Comparison of ENCODE assay signal across 17 cellular contexts in the genomic region with DNA sequence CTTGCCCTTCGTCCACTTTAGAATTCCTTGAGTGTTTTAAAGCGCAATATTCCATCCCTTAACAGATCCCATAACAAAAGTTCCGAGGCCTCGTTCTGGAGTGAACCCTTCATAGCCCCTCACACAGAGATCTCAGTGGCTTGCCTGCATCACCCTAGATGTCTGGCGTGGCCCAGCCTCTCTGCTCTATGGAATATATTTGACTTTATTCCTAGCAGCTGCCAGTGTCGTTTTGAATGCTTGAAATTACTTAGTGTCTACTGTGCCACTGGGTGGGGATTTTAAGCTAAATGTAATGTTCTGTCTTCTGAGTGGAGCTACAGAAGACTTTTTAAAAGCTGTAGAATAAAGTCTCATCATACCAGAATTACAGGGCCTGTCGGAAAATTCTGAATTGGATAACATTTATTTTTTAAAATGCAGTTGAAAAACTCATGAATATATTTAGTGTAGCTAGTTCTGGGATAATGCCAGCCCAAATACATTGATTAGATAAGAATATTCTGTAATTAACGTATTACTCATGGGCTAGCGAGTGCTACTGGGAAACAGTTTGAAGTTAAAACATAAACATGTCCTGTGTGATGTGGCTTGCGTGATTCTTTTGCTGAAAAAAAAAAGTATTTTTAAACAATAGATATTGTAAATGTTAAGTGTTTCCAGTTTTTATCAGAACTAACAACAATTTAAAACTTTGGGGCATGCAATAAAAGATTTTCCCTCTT.
DNase-seq lines count a peak whose midpoint lies in the region; ATAC-seq and TF ChIP-seq lines count a peak whose summit lies in the region.
"Had no signal": no experiment of that assay in that cellular context is flagged by ENCODE, and none has a peak within 500 bp of the region (broad histone marks: within the 10 kb centered on the region; RNA-seq: fewer than 3 reads in every experiment).

No MANE protein-coding gene starts in this region.

- POLR2A ChIA-PET in SK-N-SH (lab: Yijun Ruan, JAX): no interaction called here

- peak overlapping the region; percentile 39 for H3K27ac Mint-ChIP-seq in type B pancreatic cell
- H3K27ac Mint-ChIP-seq: T-helper 2 cell treated with Interferon-gamma antibody and Interleukin-4, amounts not matched to agents 5 μg/mL and 100 μg/mL, for 36 hours had no signal

- no peaks in the 10 kb centered on the region for H3K9me2 ChIP-seq in SK-N-SH

- H3F3A ChIP-seq in SK-N-SH (replicated peaks; ENCODE audit: insufficient read depth): no peaks in the 10 kb centered on the region

- H3K27ac ChIP-seq in SK-N-SH (ENCODE audit: low read depth in 2 of 2, low read length in 1 of 2): peak overlapping the region in 1 of 2 experiments; percentile 71; a peak in 2 of 4 replicates
- peak overlapping the region; percentile 28 for H3K27ac ChIP-seq in muscle layer of duodenum (ENCODE audit: low read length)

- no peak; a peak in 1 of 4 replicates for TF ChIP-seq EP300 in SK-N-SH (IDR thresholded peaks at IDR 0.05; ENCODE audit: borderline replicate concordance in 1 of 2, low read depth in 1 of 2, low read length in 1 of 2)

- DNase-seq in SK-N-SH (no peak), epithelial cell of proximal tubule (ENCODE audit: low read depth) (no peak), type B pancreatic cell (ENCODE audit: extremely low spot score, unreplicated experiment) (no peak), NCI-H82 treated with DMSO at 0.1 percent for 48 hours (lab: John Stamatoyannopoulos, UW; ENCODE audit: unreplicated experiment) (no peak), cerebellar cortex (ENCODE audit: low spot score) (no peak)
- no peak for DNase-seq in activated T-cell treated with anti-CD3 and anti-CD28 coated beads, Interleukin-2, amount 50 U/mL, for 1 hour
- DNase-seq: activated CD8-positive, alpha-beta memory T cell treated with anti-CD3 and anti-CD28 coated beads, Interleukin-2, amount 50 U/mL, for 48 hours; activated naive CD4-positive, alpha-beta T cell treated with Interleukin-2 at 50 U/mL for 16 hours; DMS79 treated with DMSO at 0.1 percent for 48 hours; NCI-H146; posterior cingulate gyrus; SHP77 treated with DMSO at 0.1 percent for 48 hours; substantia nigra had no signal

- H3K36me3 ChIP-seq in SK-N-SH (replicated peaks in 1 of 2; ENCODE audit: control insufficient read depth in 1 of 2, insufficient read depth in 2 of 2, low read length in 1 of 2) (peaks cover 2 to 20% of the 10 kb centered on the region in 2 experiments), muscle layer of duodenum (ENCODE audit: control insufficient read depth in 1 of 2, insufficient read depth in 2 of 2, low read length in 2 of 2) (no peaks in the 10 kb centered on the region)

- no peaks in the 10 kb centered on the region for H3K27me3 Mint-ChIP-seq in type B pancreatic cell

- H3K27me3 ChIP-seq in SK-N-SH (ENCODE audit: insufficient read depth): no peaks in the 10 kb centered on the region
- H3K27me3 ChIP-seq in muscle layer of duodenum (ENCODE audit: low read depth, low read length): no peaks in the 10 kb centered on the region

- no peak overlapping the region for H2AFZ ChIP-seq in SK-N-SH (ENCODE audit: low read depth)

- H3K9ac ChIP-seq in SK-N-SH: no peak overlapping the region

- TF ChIP-seq CTCF in SK-N-SH (IDR thresholded peaks at IDR 0.05) (no peak), epithelial cell of proximal tubule (conservative IDR thresholded peaks at IDR 0.05; ENCODE audit: low read depth, low read length) (no peak), type B pancreatic cell (conservative IDR thresholded peaks at IDR 0.05) (no peak)

- H4K20me1 ChIP-seq in SK-N-SH (ENCODE audit: insufficient read depth): no peaks in the 10 kb centered on the region

- peaks cover 35% of the 10 kb centered on the region for H3K4me1 Mint-ChIP-seq in type B pancreatic cell (ENCODE audit: unreplicated experiment)

- H3K4me3 ChIP-seq in SK-N-SH (ENCODE audit: low read depth in 2 of 2, low read length in 1 of 2) (no peak overlapping the region), epithelial cell of proximal tubule (ENCODE audit: low read depth, low read length) (peak overlapping the region; percentile 1), muscle layer of duodenum (ENCODE audit: low read depth in 1 of 2, low read length in 2 of 2) (no peak overlapping the region)

- H3K36me3 Mint-ChIP-seq in type B pancreatic cell: no peaks in the 10 kb centered on the region

- H3K79me2 ChIP-seq in SK-N-SH (ENCODE audit: insufficient read depth): peaks cover 14% of the 10 kb centered on the region

- 70% methylated on average over 10 of the region's 10 CpGs for WGBS in SK-N-SH (ENCODE audit: low lambda C conversion rate)

- H3K4me2 ChIP-seq in SK-N-SH: no peak overlapping the region

- peak; percentile 38 for ATAC-seq in SK-N-SH treated with all-trans-retinoic acid at 6 μM for 48 hours

- no peaks in the 10 kb centered on the region for H3K9me3 ChIP-seq in SK-N-SH
- H3K9me3 ChIP-seq in muscle layer of duodenum (ENCODE audit: control insufficient read depth in 1 of 2, low read length in 2 of 2): no peaks in the 10 kb centered on the region

- H3K4me1 ChIP-seq in SK-N-SH (ENCODE audit: control insufficient read depth in 1 of 2, insufficient read depth in 2 of 2, low read depth in 1 of 2, low read length in 1 of 2) (peaks cover 40 to 46% of the 10 kb centered on the region in 2 experiments; a peak in 3 of 4 replicates), muscle layer of duodenum (ENCODE audit: control insufficient read depth in 1 of 2, insufficient read depth in 2 of 2, low read length in 2 of 2) (peaks cover 4 to 19% of the 10 kb centered on the region in 2 donors)

- H3K9me3 Mint-ChIP-seq in type B pancreatic cell: no peaks in the 10 kb centered on the region
- H3K9me3 Mint-ChIP-seq: CD14-positive monocyte; T-helper 2 cell treated with Interferon-gamma antibody and Interleukin-4, amounts not matched to agents 5 μg/mL and 100 μg/mL, for 36 hours had no signal

- CTCF ChIA-PET in SK-N-SH (lab: Yijun Ruan, JAX): interaction anchor here (1.1 to 2.3 kb wide), 2 partner anchors 36 to 134 kb away, joined by 3 to 9 read pairs; no protein-coding TSS in a partner anchor

- TF ChIP-seq RAD21 in SK-N-SH (IDR thresholded peaks at IDR 0.05; ENCODE audit: low read length): no peak

- peak overlapping the region; percentile 38 for H3K4me3 Mint-ChIP-seq in type B pancreatic cell
- H3K4me3 Mint-ChIP-seq: T-helper 2 cell treated with Interferon-gamma antibody and Interleukin-4, amounts not matched to agents 5 μg/mL and 100 μg/mL, for 36 hours had no signal

TF ChIP-seq in SK-N-SH treated with all-trans-retinoic acid at 6 μM for 48 hours, 23 proteins besides CTCF, POLR2A, EP300 and RAD21 (continues in another document):
- TF ChIP-seq, protein P1, sequence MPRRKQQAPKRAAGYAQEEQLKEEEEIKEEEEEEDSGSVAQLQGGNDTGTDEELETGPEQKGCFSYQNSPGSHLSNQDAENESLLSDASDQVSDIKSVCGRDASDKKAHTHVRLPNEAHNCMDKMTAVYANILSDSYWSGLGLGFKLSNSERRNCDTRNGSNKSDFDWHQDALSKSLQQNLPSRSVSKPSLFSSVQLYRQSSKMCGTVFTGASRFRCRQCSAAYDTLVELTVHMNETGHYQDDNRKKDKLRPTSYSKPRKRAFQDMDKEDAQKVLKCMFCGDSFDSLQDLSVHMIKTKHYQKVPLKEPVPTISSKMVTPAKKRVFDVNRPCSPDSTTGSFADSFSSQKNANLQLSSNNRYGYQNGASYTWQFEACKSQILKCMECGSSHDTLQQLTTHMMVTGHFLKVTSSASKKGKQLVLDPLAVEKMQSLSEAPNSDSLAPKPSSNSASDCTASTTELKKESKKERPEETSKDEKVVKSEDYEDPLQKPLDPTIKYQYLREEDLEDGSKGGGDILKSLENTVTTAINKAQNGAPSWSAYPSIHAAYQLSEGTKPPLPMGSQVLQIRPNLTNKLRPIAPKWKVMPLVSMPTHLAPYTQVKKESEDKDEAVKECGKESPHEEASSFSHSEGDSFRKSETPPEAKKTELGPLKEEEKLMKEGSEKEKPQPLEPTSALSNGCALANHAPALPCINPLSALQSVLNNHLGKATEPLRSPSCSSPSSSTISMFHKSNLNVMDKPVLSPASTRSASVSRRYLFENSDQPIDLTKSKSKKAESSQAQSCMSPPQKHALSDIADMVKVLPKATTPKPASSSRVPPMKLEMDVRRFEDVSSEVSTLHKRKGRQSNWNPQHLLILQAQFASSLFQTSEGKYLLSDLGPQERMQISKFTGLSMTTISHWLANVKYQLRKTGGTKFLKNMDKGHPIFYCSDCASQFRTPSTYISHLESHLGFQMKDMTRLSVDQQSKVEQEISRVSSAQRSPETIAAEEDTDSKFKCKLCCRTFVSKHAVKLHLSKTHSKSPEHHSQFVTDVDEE (CRISPR knock-in tag; IDR thresholded peaks at IDR 0.05): no peak
- TF ChIP-seq ZC3H10 (CRISPR knock-in tag; IDR thresholded peaks at IDR 0.05) (no peak), CSDC2 (CRISPR knock-in tag; IDR thresholded peaks at IDR 0.05) (no peak), SNAI2 (CRISPR knock-in tag; IDR thresholded peaks at IDR 0.05) (no peak), ZNF8 (CRISPR knock-in tag; IDR thresholded peaks at IDR 0.05) (no peak)

TF ChIP-seq in SK-N-SH, 30 proteins besides CTCF, POLR2A, EP300 and RAD21 (continues in another document):
- TF ChIP-seq, protein P2, sequence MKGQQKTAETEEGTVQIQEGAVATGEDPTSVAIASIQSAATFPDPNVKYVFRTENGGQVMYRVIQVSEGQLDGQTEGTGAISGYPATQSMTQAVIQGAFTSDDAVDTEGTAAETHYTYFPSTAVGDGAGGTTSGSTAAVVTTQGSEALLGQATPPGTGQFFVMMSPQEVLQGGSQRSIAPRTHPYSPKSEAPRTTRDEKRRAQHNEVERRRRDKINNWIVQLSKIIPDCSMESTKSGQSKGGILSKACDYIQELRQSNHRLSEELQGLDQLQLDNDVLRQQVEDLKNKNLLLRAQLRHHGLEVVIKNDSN (IDR thresholded peaks at IDR 0.05; ENCODE audit: borderline replicate concordance, low read depth): no peak
- TF ChIP-seq EZH2phosphoT487 (IDR thresholded peaks at IDR 0.05; ENCODE audit: borderline replicate concordance, low read depth) (no peak), RFX5 (IDR thresholded peaks at IDR 0.05; ENCODE audit: low read length) (no peak), ELF1 (IDR thresholded peaks at IDR 0.05) (no peak), FOSL2 (IDR thresholded peaks at IDR 0.05; ENCODE audit: borderline replicate concordance, low read depth) (no peak)
- TF ChIP-seq, protein P3, sequence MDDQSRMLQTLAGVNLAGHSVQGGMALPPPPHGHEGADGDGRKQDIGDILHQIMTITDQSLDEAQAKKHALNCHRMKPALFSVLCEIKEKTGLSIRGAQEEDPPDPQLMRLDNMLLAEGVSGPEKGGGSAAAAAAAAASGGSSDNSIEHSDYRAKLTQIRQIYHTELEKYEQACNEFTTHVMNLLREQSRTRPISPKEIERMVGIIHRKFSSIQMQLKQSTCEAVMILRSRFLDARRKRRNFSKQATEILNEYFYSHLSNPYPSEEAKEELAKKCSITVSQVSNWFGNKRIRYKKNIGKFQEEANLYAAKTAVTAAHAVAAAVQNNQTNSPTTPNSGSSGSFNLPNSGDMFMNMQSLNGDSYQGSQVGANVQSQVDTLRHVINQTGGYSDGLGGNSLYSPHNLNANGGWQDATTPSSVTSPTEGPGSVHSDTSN (IDR thresholded peaks at IDR 0.05): no peak
